Comparison of ENCODE assay signal across 1 cellular context in genomic region chr14:67514203-67514607, GRCh38.
TF ChIP-seq lines count a peak whose summit lies in the region.

No MANE protein-coding gene starts in this region.

TF ChIP-seq in WTC11, 78 proteins besides CTCF, POLR2A, EP300 and RAD21 (continued from another document):
- TF ChIP-seq FOXK1 (CRISPR knock-in tag; IDR thresholded peaks at IDR 0.05) (no peak), PRRX2 (CRISPR knock-in tag; IDR thresholded peaks at IDR 0.05) (no peak), AR (CRISPR knock-in tag; IDR thresholded peaks at IDR 0.05) (no peak), SMAD4 (CRISPR knock-in tag; IDR thresholded peaks at IDR 0.05) (no peak), ZMAT4 (CRISPR knock-in tag; IDR thresholded peaks at IDR 0.05) (no peak), E2F1 (CRISPR knock-in tag; IDR thresholded peaks at IDR 0.05) (no peak), MXD4 (CRISPR knock-in tag; IDR thresholded peaks at IDR 0.05; ENCODE audit: borderline replicate concordance) (no peak), ZNF396 (CRISPR knock-in tag; IDR thresholded peaks at IDR 0.05; ENCODE audit: borderline replicate concordance) (no peak)
- TF ChIP-seq, protein P1, sequence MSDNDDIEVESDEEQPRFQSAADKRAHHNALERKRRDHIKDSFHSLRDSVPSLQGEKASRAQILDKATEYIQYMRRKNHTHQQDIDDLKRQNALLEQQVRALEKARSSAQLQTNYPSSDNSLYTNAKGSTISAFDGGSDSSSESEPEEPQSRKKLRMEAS (CRISPR knock-in tag; IDR thresholded peaks at IDR 0.05): no peak
